Comparison of ENCODE assay signal across 8 cellular contexts in genomic region chr1:168623003-168623828, GRCh38. TPM values are rescaled to one million over a fixed set of nuclear protein-coding genes. Genes with fewer than 3 reads are reported as not detected.
A peak's percentile ranks its signal among the peaks of the same experiment; 100 is the strongest.
DNase-seq lines count a peak whose midpoint lies in the region; ATAC-seq and TF ChIP-seq lines count a peak whose summit lies in the region.

No MANE protein-coding gene starts in this region.

- ATAC-seq in HG03571 (IDR thresholded peaks at IDR 0.05; ENCODE audit: unreplicated experiment) (no peak), GM21526 (IDR thresholded peaks at IDR 0.05; ENCODE audit: low FRiP score, unreplicated experiment) (no peak)

- H4K20me1 ChIP-seq in OCI-LY7 (ENCODE audit: insufficient read depth, low read length) = no peaks in the 10 kb centered on the region

- TF ChIP-seq CTCF in tibial artery (IDR thresholded peaks at IDR 0.05) = no peak
- TF ChIP-seq CTCF in OCI-LY7 (conservative IDR thresholded peaks at IDR 0.05; ENCODE audit: low read length) = no peak

- CTCF ChIA-PET in OCI-LY7 (lab: Charles Lee; ENCODE audit: unreplicated experiment) = no interaction called here

- H3K27ac ChIP-seq in SJCRH30 (no peak overlapping the region), tibial artery (no peak overlapping the region), OCI-LY7 (ENCODE audit: low read depth, low read length, poor library complexity, severe bottlenecking) (no peak overlapping the region)

- H3K9me3 ChIP-seq in SJCRH30 (replicated peaks) (no peaks in the 10 kb centered on the region; the same call in 1 of the 2 replicates), tibial artery (no peaks in the 10 kb centered on the region), OCI-LY7 (ENCODE audit: low read length) (no peaks in the 10 kb centered on the region)

- H3K4me2 ChIP-seq in OCI-LY7 (ENCODE audit: low read length) = no peak overlapping the region

- POLR2A ChIA-PET in OCI-LY7 (lab: Charles Lee) = no interaction called here

- DNase-seq in NCI-H2171 treated with DMSO at 0.1 percent for 48 hours (lab: John Stamatoyannopoulos, UW) (peak; percentile 36), NCI-H2171 (lab: John Stamatoyannopoulos, UW) (no peak), SJCRH30 (peak; percentile 44 to 68), glomerular visceral epithelial cell (ENCODE audit: extremely low spot score) (peak; percentile 36), tibial artery (peak; percentile 55 to 73), OCI-LY7 (ENCODE audit: low spot score) (no peak)

- no peaks in the 10 kb centered on the region for H3K9me2 ChIP-seq in OCI-LY7 (ENCODE audit: insufficient read depth, low read length)

- H3K4me3 ChIP-seq in SJCRH30 (no peak overlapping the region), tibial artery (no peak overlapping the region), OCI-LY7 (ENCODE audit: low read depth, low read length, poor library complexity, severe bottlenecking) (no peak overlapping the region)

- no peak overlapping the region for H2AFZ ChIP-seq in OCI-LY7 (ENCODE audit: low read length)

- no peaks in the 10 kb centered on the region for H3K27me3 ChIP-seq in SJCRH30
- H3K27me3 ChIP-seq in tibial artery = no peaks in the 10 kb centered on the region

- BruUV-seq in OCI-LY7 (replicated peaks; lab: Mats Ljungman, UMichigan) = no TSS peak

- no peaks in the 10 kb centered on the region for H3K79me2 ChIP-seq in OCI-LY7 (ENCODE audit: insufficient read depth, low read depth, low read length)

- intact Hi-C loops in tibial artery (cut with DNase I; ENCODE audit: low total_unique reads) = no loop called here
- intact Hi-C loops in OCI-LY7 (cut with micrococcal nuclease; ENCODE audit: unreplicated experiment) = no loop called here

- peaks cover 14% of the 10 kb centered on the region for H3K4me1 ChIP-seq in SJCRH30
- peaks cover 0 to 18% (median 2%) of the 10 kb centered on the region in 4 donors for H3K4me1 ChIP-seq in tibial artery
- H3K4me1 ChIP-seq in OCI-LY7 (ENCODE audit: insufficient read depth, low read length, poor library complexity, severe bottlenecking) = no peaks in the 10 kb centered on the region

- H3K36me3 ChIP-seq in SJCRH30 = no peaks in the 10 kb centered on the region
- H3K36me3 ChIP-seq in tibial artery = no peaks in the 10 kb centered on the region
- H3K36me3 ChIP-seq in OCI-LY7 (ENCODE audit: insufficient read depth, low read length) = no peaks in the 10 kb centered on the region

RNA-seq across cellular contexts. Expression of gene XCL1, which starts 46.8 kb away (rescaled TPM):
- 0.06 and 0.33 TPM in 2 replicates for total RNA-seq in SJCRH30 (2014; rRNA removed; shearing (Covaris generic))
- not detected in 2 replicates for total RNA-seq in OCI-LY7 (2014; rRNA removed; shearing (Covaris generic))
- total RNA-seq in OCI-LY7 (2022) = not detected in 2 replicates

Comparison
In these comparisons a context has a peak if more than half of its experiments do, and no peak if none do; other contexts are left out.
1. DNase-seq: peak in NCI-H2171 treated with DMSO at 0.1 percent for 48 hours (single experiment), SJCRH30 (2 of 2), glomerular visceral epithelial cell (single experiment) and tibial artery (2 of 2); none in NCI-H2171 (single experiment) and OCI-LY7 (single experiment).